8 cellular contexts compared by ENCODE assay signal in genomic region chr9:91948061-91948422, GRCh38. TPM values are rescaled to one million over a fixed set of nuclear protein-coding genes. Genes with fewer than 3 reads are reported as not detected.
DNase-seq lines count a peak whose midpoint lies in the region; ATAC-seq and TF ChIP-seq lines count a peak whose summit lies in the region.

No MANE protein-coding gene starts in this region.

- peaks cover 0 to 3% (median 0%) of the 10 kb centered on the region in 5 donors for H3K9me3 Mint-ChIP-seq in CD8-positive, alpha-beta memory T cell

- peaks cover 0 to 2% (median 0%) of the 10 kb centered on the region in 3 donors for H3K36me3 Mint-ChIP-seq in CD8-positive, alpha-beta memory T cell

- no peak for TF ChIP-seq CTCF in fibroblast of villous mesenchyme (IDR thresholded peaks at IDR 0.05; ENCODE audit: insufficient read depth, low read depth, low read length)
- no peak for TF ChIP-seq CTCF in osteoblast (IDR thresholded peaks at IDR 0.05; ENCODE audit: extremely low read depth, low read depth, low read length)
- no peak for TF ChIP-seq CTCF in GM10248 (IDR thresholded peaks at IDR 0.05; ENCODE audit: control extremely low read depth, extremely low read depth, low read depth, missing control alignments)

- peaks cover 8 to 13% (median 10%) of the 10 kb centered on the region in 3 donors for H3K4me1 Mint-ChIP-seq in CD8-positive, alpha-beta memory T cell

- peak overlapping the region; percentile 18 for H3K27ac ChIP-seq in CD8-positive, alpha-beta memory T cell (ENCODE audit: low read depth, low read length)
- H3K27ac ChIP-seq in osteoblast (ENCODE audit: low read depth, low read length) = no peak overlapping the region

- peaks cover 44 to 77% of the 10 kb centered on the region in 2 donors for H3K27me3 Mint-ChIP-seq in CD8-positive, alpha-beta memory T cell

- H3K4me3 ChIP-seq in CD8-positive, alpha-beta memory T cell (ENCODE audit: low read length) = no peak overlapping the region
- H3K4me3 ChIP-seq in fibroblast of villous mesenchyme (ENCODE audit: low read depth, low read length) (peak overlapping the region; percentile 75), osteoblast (ENCODE audit: insufficient read depth, low read length) (no peak overlapping the region)

- H3K9me3 ChIP-seq in CD8-positive, alpha-beta memory T cell (ENCODE audit: low read length) = no peaks in the 10 kb centered on the region
- peaks cover 5% of the 10 kb centered on the region for H3K9me3 ChIP-seq in osteoblast (ENCODE audit: low read depth, low read length)

- H2AFZ ChIP-seq in osteoblast (ENCODE audit: low read length) = no peak overlapping the region

- CTCF ChIA-PET in CD8-positive, alpha-beta memory T cell (lab: Charles Lee) = no interaction called here
- CTCF ChIA-PET in GM10248 (lab: Yijun Ruan, JAX) = no interaction called here

- no peaks in the 10 kb centered on the region for H3K79me2 ChIP-seq in osteoblast (ENCODE audit: insufficient read depth, low read length)

- ATAC-seq in GM18502 (IDR thresholded peaks at IDR 0.05; ENCODE audit: poor library complexity, unreplicated experiment) (no peak), HG03025 (IDR thresholded peaks at IDR 0.05; ENCODE audit: low FRiP score, unreplicated experiment) (no peak)

- peak overlapping the region; percentile 14 to 74 (median 59) for H3K4me3 Mint-ChIP-seq in CD8-positive, alpha-beta memory T cell

- no peaks in the 10 kb centered on the region for H3K36me3 ChIP-seq in CD8-positive, alpha-beta memory T cell (ENCODE audit: insufficient read depth, low read length)
- H3K36me3 ChIP-seq in osteoblast (ENCODE audit: insufficient read depth, low read length) = no peaks in the 10 kb centered on the region

- peak overlapping the region; percentile 32 for H3K4me2 ChIP-seq in osteoblast (ENCODE audit: insufficient read depth, low read length)

- H3K27ac Mint-ChIP-seq in CD8-positive, alpha-beta memory T cell = peak overlapping the region in 1 of 8 donors; percentile 9

- POLR2A ChIA-PET in CD8-positive, alpha-beta memory T cell (lab: Charles Lee) = no interaction called here
- POLR2A ChIA-PET in GM10248 (lab: Yijun Ruan, JAX) = no interaction called here

- peaks cover 21% of the 10 kb centered on the region for H3K27me3 ChIP-seq in CD8-positive, alpha-beta memory T cell (ENCODE audit: insufficient read depth, low read length, poor library complexity, severe bottlenecking)
- H3K27me3 ChIP-seq in osteoblast (ENCODE audit: insufficient read depth, low read length) = peaks cover 88% of the 10 kb centered on the region

- no peaks in the 10 kb centered on the region for H3K4me1 ChIP-seq in CD8-positive, alpha-beta memory T cell (ENCODE audit: insufficient read depth, low read length)
- H3K4me1 ChIP-seq in osteoblast (ENCODE audit: insufficient read depth, low read length) = no peaks in the 10 kb centered on the region

- no peaks in the 10 kb centered on the region for H4K20me1 ChIP-seq in osteoblast (ENCODE audit: insufficient read depth, low read length)

- DNase-seq in CD8-positive, alpha-beta memory T cell = no peak
- DNase-seq in NCI-H69 (lab: John Stamatoyannopoulos, UW) = peak; percentile 63
- DNase-seq in fibroblast of villous mesenchyme (ENCODE audit: low read depth) = peak; percentile 79
- no peak for DNase-seq in osteoblast (ENCODE audit: insufficient read length, low spot score, missing footprints)
- DNase-seq in GM10248 (ENCODE audit: extremely low spot score) = no peak
- no peak for DNase-seq in SKM-1 (lab: John Stamatoyannopoulos, UW; ENCODE audit: unreplicated experiment)

RNA-seq across cellular contexts. Expression of gene ROR2, which starts 2.0 kb away (rescaled TPM):
- total RNA-seq in CD8-positive, alpha-beta memory T cell = not detected
- 2.0 TPM for polyA plus RNA-seq in CD8-positive, alpha-beta memory T cell
- total RNA-seq in fibroblast of villous mesenchyme (3.0 and 5.2 TPM in 2 replicates), osteoblast (13.8 and 28.3 TPM in 2 replicates)

Comparison
In these comparisons a context has a peak if more than half of its experiments do, and no peak if none do; other contexts are left out.
1. DNase-seq: peak in NCI-H69 (single experiment) and fibroblast of villous mesenchyme (single experiment); none in CD8-positive, alpha-beta memory T cell (0 of 5), osteoblast (single experiment), GM10248 (single experiment) and SKM-1 (single experiment).